ENCODE assay signal across 8 cellular contexts in the genomic region with DNA sequence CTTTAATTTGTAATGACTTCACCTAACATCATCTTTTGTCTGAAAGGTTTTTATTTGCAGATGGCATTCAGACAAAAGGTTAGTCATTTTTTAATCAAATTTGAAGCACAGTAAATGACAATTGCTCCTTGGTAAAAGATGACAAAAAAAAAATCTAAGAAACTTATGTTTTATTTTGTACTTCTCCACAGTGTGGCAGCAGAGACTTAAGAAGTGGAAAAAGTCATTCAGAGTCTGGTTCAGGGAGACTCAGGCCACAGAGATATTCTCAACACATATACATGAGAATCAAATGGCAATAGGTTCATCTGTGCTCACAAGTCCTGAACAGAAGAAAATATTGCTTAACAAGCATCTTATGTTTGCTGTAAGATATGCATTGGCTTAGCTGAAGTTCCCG.
DNase-seq lines count a peak whose midpoint lies in the region; ATAC-seq, FAIRE-seq and TF ChIP-seq lines count a peak whose summit lies in the region.

No MANE protein-coding gene starts in this region.

- H3K4me3 ChIP-seq in NT2/D1 (ENCODE audit: insufficient read length, low read depth) (no peak overlapping the region), epithelial cell of proximal tubule (ENCODE audit: low read depth, low read length) (no peak overlapping the region), gastrocnemius medialis (no peak overlapping the region), MG63 (no peak overlapping the region)

- H3K4me1 ChIP-seq in NT2/D1 (ENCODE audit: insufficient read depth, insufficient read length) = no peaks in the 10 kb centered on the region
- H3K4me1 ChIP-seq in gastrocnemius medialis = no peaks in the 10 kb centered on the region

- TF ChIP-seq CTCF in epithelial cell of proximal tubule (conservative IDR thresholded peaks at IDR 0.05; ENCODE audit: low read depth, low read length) (peak; percentile 64), gastrocnemius medialis (IDR thresholded peaks at IDR 0.05 in 4 of 5, conservative IDR thresholded peaks at IDR 0.05 in 1 of 5) (no peak)

- in situ Hi-C loops in gastrocnemius medialis (cut with MboI; ENCODE audit: low sequenced_read_pairs in 4 of 4) = loop anchor here in 2 of 4 donors (5.0 to 25.0 kb wide), 2 partner anchors 250 to 255 kb away; no protein-coding TSS in a partner anchor

- intact Hi-C loops in gastrocnemius medialis (cut with DNase I; ENCODE audit: low total_unique reads) = loop anchor here (5.0 kb wide), 1 partner anchor 255 kb away; no protein-coding TSS in a partner anchor

- no peaks in the 10 kb centered on the region for H3K27me3 ChIP-seq in NT2/D1 (ENCODE audit: insufficient read depth, insufficient read length)
- H3K27me3 ChIP-seq in gastrocnemius medialis = no peaks in the 10 kb centered on the region
- no peaks in the 10 kb centered on the region for H3K27me3 ChIP-seq in MG63

- H3K27ac ChIP-seq in gastrocnemius medialis = no peak overlapping the region

- no peak overlapping the region for H3K9ac ChIP-seq in NT2/D1 (ENCODE audit: insufficient read length, low read depth)

- H3K9me3 ChIP-seq in NT2/D1 (ENCODE audit: insufficient read depth, low read length) = no peaks in the 10 kb centered on the region
- H3K9me3 ChIP-seq in gastrocnemius medialis = no peaks in the 10 kb centered on the region
- no peaks in the 10 kb centered on the region for H3K9me3 ChIP-seq in MG63

- peak; percentile 7 to 73 (median 35) for DNase-seq in NCI-H1417 (lab: John Stamatoyannopoulos, UW)
- DNase-seq in NCI-H1417 treated with DMSO at 0.1 percent for 48 hours (lab: John Stamatoyannopoulos, UW) = no peak
- peak; percentile 35 for DNase-seq in NT2/D1 (ENCODE audit: low read depth, low spot score)
- peak; percentile 12 for DNase-seq in epithelial cell of proximal tubule (ENCODE audit: low read depth)
- DNase-seq in pulmonary artery endothelial cell (ENCODE audit: low read depth, low spot score) = peak; percentile 27
- DNase-seq in gastrocnemius medialis = no peak
- DNase-seq in MG63 = no peak
- no peak for DNase-seq in GM12891 (ENCODE audit: insufficient read length, low spot score)

- ATAC-seq in gastrocnemius medialis = no peak

- no peaks in the 10 kb centered on the region for H3K36me3 ChIP-seq in NT2/D1 (ENCODE audit: insufficient read depth, insufficient read length, low read length)
- no peaks in the 10 kb centered on the region for H3K36me3 ChIP-seq in gastrocnemius medialis
- no peaks in the 10 kb centered on the region for H3K36me3 ChIP-seq in MG63

- no peak for FAIRE-seq in GM12891 (lab: Jason Lieb, UNC)

- TF ChIP-seq POLR2A in gastrocnemius medialis (IDR thresholded peaks at IDR 0.05) (no peak), GM12891 (IDR thresholded peaks at IDR 0.05; ENCODE audit: low read depth, low read length) (no peak)

TF ChIP-seq in GM12891, 5 proteins besides CTCF, POLR2A, EP300 and RAD21:
- TF ChIP-seq TAF1 (IDR thresholded peaks at IDR 0.05; ENCODE audit: low read depth, low read length) = no peak
- no peak for TF ChIP-seq POU2F2 (IDR thresholded peaks at IDR 0.05; ENCODE audit: low read depth, low read length)
- TF ChIP-seq PAX5 (IDR thresholded peaks at IDR 0.05; ENCODE audit: insufficient read depth, low read length, severe bottlenecking) = no peak
- no peak for TF ChIP-seq POLR2AphosphoS5 (IDR thresholded peaks at IDR 0.05; ENCODE audit: low read depth, low read length)
- no peak for TF ChIP-seq SPI1 (IDR thresholded peaks at IDR 0.05; ENCODE audit: low read depth, low read length)

Comparison
In these comparisons a context has a peak if more than half of its experiments do, and no peak if none do; other contexts are left out.
1. DNase-seq: peak in NCI-H1417 (3 of 3), NT2/D1 (single experiment), epithelial cell of proximal tubule (single experiment) and pulmonary artery endothelial cell (single experiment); none in NCI-H1417 treated with DMSO at 0.1 percent for 48 hours (single experiment), gastrocnemius medialis (0 of 2), MG63 (single experiment) and GM12891 (single experiment).